11 cellular contexts compared by ENCODE assay signal in the genomic region with DNA sequence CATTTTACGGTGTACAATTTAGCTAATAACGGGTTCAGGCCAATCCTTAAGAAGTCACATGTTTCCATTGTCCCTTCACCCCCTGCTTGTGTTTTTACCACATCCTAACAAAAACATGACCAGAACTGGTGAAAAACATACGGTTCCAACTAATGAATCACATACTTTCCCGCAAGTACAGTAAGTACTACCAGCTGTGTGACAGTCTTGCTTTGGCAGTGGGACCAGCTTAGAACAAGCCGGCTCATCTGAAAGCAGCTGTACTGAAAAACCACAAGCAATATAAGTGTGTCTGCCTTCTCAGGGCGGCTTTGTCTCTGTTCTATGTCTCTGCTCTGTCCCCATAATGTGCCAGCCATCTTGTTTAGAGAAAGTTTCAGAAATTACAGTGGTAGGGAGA.
DNase-seq lines count a peak whose midpoint lies in the region; ATAC-seq and TF ChIP-seq lines count a peak whose summit lies in the region.
"Had no signal": no experiment of that assay in that cellular context is flagged by ENCODE, and none has a peak within 500 bp of the region (broad histone marks: within the 10 kb centered on the region; RNA-seq: fewer than 3 reads in every experiment).

No MANE protein-coding gene starts in this region.

- H2AK5ac ChIP-seq in trophoblast cell (ENCODE audit: low read length) = no peak overlapping the region

- H3K18ac ChIP-seq in trophoblast cell (ENCODE audit: low read length) = no peak overlapping the region

- ATAC-seq in HG03342 (IDR thresholded peaks at IDR 0.05; ENCODE audit: unreplicated experiment) (no peak), HG03095 (IDR thresholded peaks at IDR 0.05; ENCODE audit: unreplicated experiment) (no peak)
- ATAC-seq: body of pancreas had no signal

- H2BK12ac ChIP-seq in trophoblast cell (ENCODE audit: low read length) = no peak overlapping the region

- no CpG with 5 or more reads among the region's 6 CpGs for WGBS in trophoblast cell (ENCODE audit: extremely low coverage, insufficient coverage, insufficient read length)

- H3K23ac ChIP-seq in trophoblast cell (ENCODE audit: low read length) = no peak overlapping the region

- DNase-seq in EH (ENCODE audit: low read depth) = peak; percentile 97
- peak; percentile 86 for DNase-seq in NCI-H69 (lab: John Stamatoyannopoulos, UW)
- peak; percentile 98 for DNase-seq in fibroblast of the aortic adventitia (ENCODE audit: low read depth)
- DNase-seq in trophoblast cell = no peak
- DNase-seq in NOMO-1 (lab: John Stamatoyannopoulos, UW; ENCODE audit: unreplicated experiment in 2 of 2) = no peak
- no peak for DNase-seq in GM10266 (ENCODE audit: extremely low spot score)
- DNase-seq: GF-D8, Kasumi-1 had no signal

- no peak overlapping the region for H3K14ac ChIP-seq in trophoblast cell (ENCODE audit: low read length)

- H3K9me3 ChIP-seq in trophoblast cell (ENCODE audit: insufficient read depth, low read depth, low read length) = no peaks in the 10 kb centered on the region
- H3K9me3 ChIP-seq: body of pancreas had no signal

- no peak for TF ChIP-seq CTCF in fibroblast of the aortic adventitia (IDR thresholded peaks at IDR 0.05; ENCODE audit: insufficient read depth, low read length)
- TF ChIP-seq CTCF in GM10266 (IDR thresholded peaks at IDR 0.05; ENCODE audit: control insufficient read depth, insufficient read depth, low read depth, missing control alignments) = no peak

- no peak overlapping the region for H4K12ac ChIP-seq in trophoblast cell (ENCODE audit: low read depth, low read length)

- no peak overlapping the region for H2BK120ac ChIP-seq in trophoblast cell (ENCODE audit: insufficient read depth, low read length, poor library complexity)

- H3K79me1 ChIP-seq in trophoblast cell (ENCODE audit: low read length) = peaks cover 5% of the 10 kb centered on the region

- H2BK5ac ChIP-seq in trophoblast cell (ENCODE audit: low read depth, low read length, poor library complexity) = peak overlapping the region; percentile 55

- no peak overlapping the region for H3K4me2 ChIP-seq in trophoblast cell (ENCODE audit: low read length)

- H2AFZ ChIP-seq in trophoblast cell (ENCODE audit: insufficient read depth, low read length, poor library complexity) = no peak overlapping the region

- H3K4me3 ChIP-seq in fibroblast of the aortic adventitia (ENCODE audit: low read depth, low read length) (peak overlapping the region; percentile 23), trophoblast cell (ENCODE audit: low read depth, low read length) (no peak overlapping the region)
- H3K4me3 ChIP-seq: body of pancreas had no signal

- H3K4ac ChIP-seq in trophoblast cell (ENCODE audit: low read depth, low read length) = no peak overlapping the region

- H3K27me3 ChIP-seq in trophoblast cell (ENCODE audit: insufficient read depth, low read length) = no peaks in the 10 kb centered on the region
- H3K27me3 ChIP-seq: body of pancreas had no signal

- no peaks in the 10 kb centered on the region for H3K36me3 ChIP-seq in trophoblast cell (ENCODE audit: control insufficient read depth in 1 of 2, insufficient read depth in 2 of 2, low read length in 2 of 2)

- no peak overlapping the region for H3K9ac ChIP-seq in trophoblast cell (ENCODE audit: low read length)

- H3K79me2 ChIP-seq in trophoblast cell (ENCODE audit: control insufficient read depth, insufficient read depth, low read length, poor library complexity) = no peaks in the 10 kb centered on the region

- H3K4me1 ChIP-seq in trophoblast cell (ENCODE audit: control insufficient read depth in 1 of 2, insufficient read depth in 2 of 2, low read length in 2 of 2) = peaks cover 3 to 18% of the 10 kb centered on the region in 2 experiments
- H3K4me1 ChIP-seq: body of pancreas had no signal

- no peak overlapping the region for H4K91ac ChIP-seq in trophoblast cell (ENCODE audit: low read depth, low read length)

- H3K27ac ChIP-seq in trophoblast cell (ENCODE audit: low read depth, low read length) = peak overlapping the region; percentile 51
- H3K27ac ChIP-seq: body of pancreas had no signal

- H4K8ac ChIP-seq in trophoblast cell (ENCODE audit: low read depth, low read length) = no peak overlapping the region

Comparison
In these comparisons a context has a peak if more than half of its experiments do, and no peak if none do; other contexts are left out.
1. DNase-seq: peak in EH (single experiment), NCI-H69 (single experiment) and fibroblast of the aortic adventitia (single experiment); none in trophoblast cell (0 of 2), NOMO-1 (0 of 2) and GM10266 (single experiment).